In the genomic region with DNA sequence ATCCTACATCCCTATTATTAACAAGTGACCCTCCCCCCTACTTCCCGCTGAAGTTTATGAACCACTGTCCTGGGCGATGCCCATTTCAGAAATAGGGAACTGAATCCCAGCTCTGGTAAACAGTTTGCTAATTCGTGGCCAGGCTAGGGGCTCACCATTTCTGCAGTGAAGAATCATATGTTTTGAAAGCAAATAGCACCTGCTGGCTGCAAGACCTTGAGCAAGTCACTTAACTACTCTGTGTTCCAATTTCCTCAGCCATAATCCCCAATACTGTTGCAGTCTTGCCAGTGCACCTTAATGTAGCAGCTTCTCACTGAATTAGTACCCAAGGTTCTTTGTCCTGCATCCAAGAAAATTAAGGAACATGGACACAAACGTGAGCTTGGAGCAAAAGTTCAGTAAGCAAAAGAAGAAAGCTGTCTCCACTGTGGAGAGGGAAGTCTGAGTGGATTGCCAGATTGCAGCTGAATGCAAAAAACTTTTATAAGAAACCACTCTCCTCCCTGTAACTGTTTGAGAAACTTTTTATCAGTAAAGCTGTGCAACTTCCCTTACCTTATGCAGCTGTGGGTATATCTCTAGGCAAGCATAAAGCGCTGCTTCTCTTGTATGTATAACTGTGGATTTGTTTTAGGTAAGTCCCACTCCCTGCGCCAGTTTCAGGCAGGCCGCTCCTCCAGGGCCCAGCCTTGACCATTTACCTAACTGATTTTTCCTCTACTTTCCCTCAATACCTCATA, we compare ENCODE assay signal across 8 cellular contexts. TPM values are rescaled to one million over a fixed set of nuclear protein-coding genes. Genes with fewer than 3 reads are reported as not detected.
DNase-seq lines count a peak whose midpoint lies in the region; ATAC-seq and TF ChIP-seq lines count a peak whose summit lies in the region.

No MANE protein-coding gene starts in this region.

- intact Hi-C loops in left colon (cut with DNase I, micrococcal nuclease): no loop called here

- peaks cover 57% of the 10 kb centered on the region for H3K4me1 Mint-ChIP-seq in T-helper 1 cell treated with Interleukin-12 subunit alpha and Interleukin-12 subunit beta and Interleukin-4 antibody, amounts not matched to agents 30 μg/mL and 1 μg/mL, for 36 hours (ENCODE audit: low read depth)

- peak overlapping the region; percentile 97 for H3K27ac Mint-ChIP-seq in T-helper 1 cell treated with Interleukin-12 subunit alpha and Interleukin-12 subunit beta and Interleukin-4 antibody, amounts not matched to agents 30 μg/mL and 1 μg/mL, for 36 hours

- ATAC-seq in HG02943 (IDR thresholded peaks at IDR 0.05; ENCODE audit: low read depth, unreplicated experiment) (peak; percentile 51), left colon (peak; percentile 3), upper lobe of left lung (ENCODE audit: low FRiP score in 2 of 2) (peak; percentile 41 to 76)

- H3K27ac ChIP-seq in upper lobe of left lung: peak overlapping the region; percentile 75 to 88 (median 80)

- no peaks in the 10 kb centered on the region for H3K27me3 ChIP-seq in upper lobe of left lung

- TF ChIP-seq POLR2A in upper lobe of left lung (IDR thresholded peaks at IDR 0.05): no peak

- H3K36me3 Mint-ChIP-seq in T-helper 1 cell treated with Interleukin-12 subunit alpha and Interleukin-12 subunit beta and Interleukin-4 antibody, amounts not matched to agents 30 μg/mL and 1 μg/mL, for 36 hours (ENCODE audit: low read depth): peaks cover 48% of the 10 kb centered on the region

- no peak for TF ChIP-seq EP300 in upper lobe of left lung (IDR thresholded peaks at IDR 0.05)

- peaks cover 28 to 45% (median 30%) of the 10 kb centered on the region in 4 donors for H3K4me1 ChIP-seq in upper lobe of left lung

- peak overlapping the region; percentile 39 to 60 (median 50) for H3K4me3 ChIP-seq in upper lobe of left lung

- peak; percentile 51 for DNase-seq in SIG-M5 treated with dmso at 0.1 percent for 504 hours (lab: John Stamatoyannopoulos, UW; ENCODE audit: unreplicated experiment)
- DNase-seq in SIG-M5 (lab: John Stamatoyannopoulos, UW): no peak
- DNase-seq in left colon: peak in 1 of 2 donors; percentile 23
- peak in 1 of 2 donors; percentile 31 for DNase-seq in upper lobe of left lung
- no peak for DNase-seq in DMS153 (lab: John Stamatoyannopoulos, UW)
- DNase-seq in AG08395 (ENCODE audit: low spot score): no peak

- H3K9me3 Mint-ChIP-seq in T-helper 1 cell treated with Interleukin-12 subunit alpha and Interleukin-12 subunit beta and Interleukin-4 antibody, amounts not matched to agents 30 μg/mL and 1 μg/mL, for 36 hours: peaks cover 6% of the 10 kb centered on the region

- H3K9me3 ChIP-seq in upper lobe of left lung: peaks cover 0 to 7% (median 3%) of the 10 kb centered on the region in 4 donors

- H3K27me3 Mint-ChIP-seq in T-helper 1 cell treated with Interleukin-12 subunit alpha and Interleukin-12 subunit beta and Interleukin-4 antibody, amounts not matched to agents 30 μg/mL and 1 μg/mL, for 36 hours (ENCODE audit: low read depth): no peaks in the 10 kb centered on the region

- peak overlapping the region; percentile 100 for H3K4me3 Mint-ChIP-seq in T-helper 1 cell treated with Interleukin-12 subunit alpha and Interleukin-12 subunit beta and Interleukin-4 antibody, amounts not matched to agents 30 μg/mL and 1 μg/mL, for 36 hours

- TF ChIP-seq CTCF in upper lobe of left lung (IDR thresholded peaks at IDR 0.05): no peak

- 51 to 56% methylated on average over 7 of the region's 7 CpGs for WGBS in upper lobe of left lung, 2 donors

- H3K36me3 ChIP-seq in upper lobe of left lung: peaks cover 0 to 3% (median 0%) of the 10 kb centered on the region in 4 donors

RNA-seq across cellular contexts. Expression of a gene that starts 0.8 kb away (rescaled TPM):
- total RNA-seq in left colon: 100 to 1,000 TPM in 1 of 2 donors, 10 to 100 TPM in 1; 97.4 to 104 TPM
- total RNA-seq in upper lobe of left lung: 10 to 100 TPM; 20.1 to 70.6 (median 44.0) TPM

RNA-seq across cellular contexts. Expression of a gene that starts 30.7 kb away (rescaled TPM):
- 10 to 100 TPM; 12.9 to 27.2 TPM for total RNA-seq in left colon
- 10 to 100 TPM; 15.3 to 61.9 (median 28.8) TPM for total RNA-seq in upper lobe of left lung

Comparison
In these comparisons a context has a peak if more than half of its experiments do, and no peak if none do; other contexts are left out.
1. ATAC-seq: peak in every context shown above with its lines; median percentile 58 in upper lobe of left lung; 51 in HG02943; 3 in left colon.